1 cellular context compared by ENCODE assay signal in genomic region chr20:59299961-59300340, GRCh38.
TF ChIP-seq lines count a peak whose summit lies in the region.

No MANE protein-coding gene starts in this region.

TF ChIP-seq in GM23338, 12 proteins besides CTCF, POLR2A, EP300 and RAD21 (continued from another document):
- no peak for TF ChIP-seq REST (IDR thresholded peaks at IDR 0.05; ENCODE audit: unreplicated experiment)
